ENCODE assay signal across 1 cellular context in genomic region chr2:74675090-74675489, GRCh38.
TF ChIP-seq lines count a peak whose summit lies in the region.

No MANE protein-coding gene starts in this region.

TF ChIP-seq in GM23338, 12 proteins besides CTCF, POLR2A, EP300 and RAD21 (continued from another document):
- TF ChIP-seq REST (IDR thresholded peaks at IDR 0.05; ENCODE audit: unreplicated experiment) (no peak), ZNF114 (CRISPR knock-in tag; IDR thresholded peaks at IDR 0.05) (no peak), JUNB (IDR thresholded peaks at IDR 0.05; ENCODE audit: unreplicated experiment) (no peak), ZNF462 (CRISPR knock-in tag; IDR thresholded peaks at IDR 0.05) (no peak)
